ENCODE assay signal across 8 cellular contexts in the genomic region with DNA sequence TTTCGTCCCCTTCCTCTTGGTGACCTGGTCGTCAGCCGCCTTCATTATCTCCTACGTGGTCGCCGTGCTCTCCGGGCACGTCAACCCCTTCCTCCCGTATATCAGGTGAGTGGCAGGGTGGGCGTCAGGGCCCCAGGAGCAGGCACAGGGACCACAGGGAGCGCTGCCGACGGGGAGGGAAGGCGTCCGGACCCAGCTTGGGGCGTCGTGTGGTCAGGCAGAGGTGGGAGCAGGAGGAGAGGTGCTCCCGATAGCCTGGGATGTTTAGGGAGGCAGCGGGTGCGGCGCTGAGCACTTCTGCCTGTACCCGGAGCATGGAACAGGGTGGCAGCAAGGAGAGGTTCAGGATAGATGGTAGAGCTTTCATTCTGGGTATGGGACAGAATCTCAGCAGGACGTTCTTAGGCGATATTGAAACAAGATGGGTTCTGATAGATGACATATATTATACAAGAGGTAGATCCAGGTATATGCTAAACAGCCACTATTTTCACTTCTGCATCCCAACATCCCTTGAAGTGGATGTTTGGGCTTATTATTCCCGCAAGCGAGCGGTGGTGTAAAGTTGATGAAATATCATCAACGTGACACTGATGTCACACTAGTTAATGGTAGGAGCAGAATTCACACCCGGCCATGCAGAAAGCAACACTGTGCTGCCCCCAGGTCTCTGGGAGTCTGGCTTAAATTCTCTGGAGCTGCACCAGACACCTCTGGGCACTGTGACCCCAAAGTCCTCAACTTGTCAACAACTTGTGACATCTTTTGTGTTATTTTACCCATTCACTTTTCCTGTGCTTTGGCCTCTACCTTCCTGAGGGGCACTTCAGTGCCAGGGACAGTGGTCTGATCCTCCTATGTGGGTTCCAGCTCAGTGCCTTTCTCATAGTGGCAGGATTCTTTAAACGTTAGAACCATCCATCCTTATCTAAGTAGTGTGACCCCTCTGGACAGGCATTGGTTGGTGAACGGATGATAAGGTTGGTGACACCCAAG. TPM values are rescaled to one million over a fixed set of nuclear protein-coding genes. Genes with fewer than 3 reads are reported as not detected.
DNase-seq lines count a peak whose midpoint lies in the region; ATAC-seq, FAIRE-seq and TF ChIP-seq lines count a peak whose summit lies in the region.

No MANE protein-coding gene starts in this region.

- in situ Hi-C loops in HepG2 (cut with HindIII; ENCODE audit: extremely low pct_ligation_motif_present, low pct_unique_long_range_greater_than_20kb) = no loop called here

- H3K9ac ChIP-seq in HepG2 (ENCODE audit: insufficient read depth, low read depth, low read length) = peak overlapping the region; percentile 88

- CTCF ChIA-PET in OCI-LY7 (lab: Charles Lee; ENCODE audit: unreplicated experiment) = no interaction called here
- CTCF ChIA-PET in HepG2 (lab: Yijun Ruan, JAX; ENCODE audit: low intra/inter-chr PET ratio, low total read pairs) = no interaction called here

- H3K27ac ChIP-seq in OCI-LY7 (ENCODE audit: low read depth, low read length, poor library complexity, severe bottlenecking) (no peak overlapping the region), HepG2 (ENCODE audit: extremely low read length, insufficient read depth, low read length) (peak overlapping the region; percentile 93), thyroid gland (peak overlapping the region; percentile 84 to 97 (median 90))

- H3K79me2 ChIP-seq in OCI-LY7 (ENCODE audit: insufficient read depth, low read depth, low read length) = no peaks in the 10 kb centered on the region
- peaks cover 34% of the 10 kb centered on the region for H3K79me2 ChIP-seq in HepG2 (ENCODE audit: insufficient read depth, low read length)

- no peaks in the 10 kb centered on the region for H3K36me3 ChIP-seq in OCI-LY7 (ENCODE audit: insufficient read depth, low read length)
- H3K36me3 ChIP-seq in HepG2 (replicated peaks in 1 of 2; ENCODE audit: control insufficient read depth in 1 of 2, insufficient read depth in 2 of 2, low read length in 2 of 2) = peaks cover 0 to 4% of the 10 kb centered on the region in 2 experiments; a peak in 1 of 5 replicates
- H3K36me3 ChIP-seq in thyroid gland = no peaks in the 10 kb centered on the region

- intact Hi-C loops in OCI-LY7 (cut with micrococcal nuclease; ENCODE audit: unreplicated experiment) = no loop called here
- intact Hi-C loops in HepG2 (cut with micrococcal nuclease; ENCODE audit: unreplicated experiment) = loop anchor here (2.0 kb wide), 1 partner anchor 31 kb away; no protein-coding TSS in a partner anchor
- intact Hi-C loops in thyroid gland (cut with DNase I) = no loop called here

- no peaks in the 10 kb centered on the region; a peak in 1 of 5 replicates for H3K27me3 ChIP-seq in HepG2 (ENCODE audit: control insufficient read depth in 1 of 2, insufficient read depth in 2 of 2, low read length in 2 of 2)
- H3K27me3 ChIP-seq in thyroid gland = no peaks in the 10 kb centered on the region

- H2AFZ ChIP-seq in OCI-LY7 (ENCODE audit: low read length) (peak overlapping the region; percentile 71), HepG2 (ENCODE audit: low read length) (peak overlapping the region; percentile 39)

- 4% methylated on average over 14 of the region's 31 CpGs for WGBS in HepG2 (ENCODE audit: low lambda C conversion rate)
- WGBS in thyroid gland, 2 donors = 21 to 43% methylated on average over 10 to 18 of the region's 31 CpGs

- peaks cover 14% of the 10 kb centered on the region for H3K4me1 ChIP-seq in OCI-LY7 (ENCODE audit: insufficient read depth, low read length, poor library complexity, severe bottlenecking)
- H3K4me1 ChIP-seq in HepG2 (ENCODE audit: insufficient read depth, low read length) = peaks cover 62% of the 10 kb centered on the region
- H3K4me1 ChIP-seq in thyroid gland = no peaks in the 10 kb centered on the region

- H3K4me2 ChIP-seq in OCI-LY7 (ENCODE audit: low read length) = peak overlapping the region; percentile 71
- H3K4me2 ChIP-seq in HepG2 (ENCODE audit: low read depth, low read length) = peak overlapping the region; percentile 94

- peak; percentile 51 for FAIRE-seq in HepG2 (lab: Jason Lieb, UNC)

- TF ChIP-seq CTCF in OCI-LY7 (conservative IDR thresholded peaks at IDR 0.05; ENCODE audit: low read length) (no peak), cardiac fibroblast (IDR thresholded peaks at IDR 0.05; ENCODE audit: low read depth, low read length) (no peak), HepG2 (CRISPR knock-in tag; IDR thresholded peaks at IDR 0.05) (no peak), thyroid gland (IDR thresholded peaks at IDR 0.05) (no peak)

- POLR2A ChIA-PET in OCI-LY7 (lab: Charles Lee) (no interaction called here), HepG2 (lab: Yijun Ruan, JAX) (interaction anchor here (0.9 to 1.8 kb wide), 3 partner anchors 11 to 47 kb away, joined by 6 to 13 read pairs (median 6); a partner anchor contains a TSS)

- H3K4me3 ChIP-seq in OCI-LY7 (ENCODE audit: low read depth, low read length, poor library complexity, severe bottlenecking) (peak overlapping the region; percentile 69), cardiac fibroblast (replicated peaks in 1 of 2; ENCODE audit: low read depth in 2 of 2, low read length in 2 of 2) (peak overlapping the region; percentile 91 to 98), HepG2 (replicated peaks in 1 of 3; ENCODE audit: insufficient read depth in 1 of 3, low read depth in 2 of 3, low read length in 3 of 3) (peak overlapping the region; percentile 81 to 89 (median 85)), thyroid gland (replicated peaks in 1 of 3) (peak overlapping the region; percentile 54 to 88 (median 87))

- TF ChIP-seq POLR2A in HepG2 (IDR thresholded peaks at IDR 0.05; ENCODE audit: insufficient read depth in 1 of 2, low read depth in 2 of 2, low read length in 2 of 2) = no peak
- TF ChIP-seq POLR2A in thyroid gland (IDR thresholded peaks at IDR 0.05) = no peak

- no peaks in the 10 kb centered on the region for H3K9me3 ChIP-seq in OCI-LY7 (ENCODE audit: low read length)
- H3K9me3 ChIP-seq in HepG2 (ENCODE audit: low read length) = no peaks in the 10 kb centered on the region
- H3K9me3 ChIP-seq in thyroid gland = no peaks in the 10 kb centered on the region

- ATAC-seq in HG02759 (IDR thresholded peaks at IDR 0.05; ENCODE audit: unreplicated experiment) (peak; percentile 28), HepG2 (peak; percentile 53)

- peak; percentile 4; the same call in 1 of the 2 replicates for TF ChIP-seq RAD21 in HepG2 (CRISPR knock-in tag; IDR thresholded peaks at IDR 0.05)

- DNase-seq in activated gamma-delta T cell treated with Interleukin-2 at 50 U/mL for 16 hours = peak; percentile 6
- DNase-seq in activated gamma-delta T cell (lab: John Stamatoyannopoulos, UW) = no peak
- no peak for DNase-seq in OCI-LY7 (ENCODE audit: low spot score)
- DNase-seq in cardiac fibroblast (ENCODE audit: low read depth in 2 of 2) = peak; percentile 32 to 35
- peak; percentile 7 for DNase-seq in HepG2 (ENCODE audit: low spot score)
- peak; percentile 26 to 27 for DNase-seq in thyroid gland
- DNase-seq in H4 (ENCODE audit: low spot score) = no peak

- no peaks in the 10 kb centered on the region for H3K9me2 ChIP-seq in OCI-LY7 (ENCODE audit: insufficient read depth, low read length)

- BruUV-seq in OCI-LY7 (replicated peaks; lab: Mats Ljungman, UMichigan) (no TSS peak), HepG2 (replicated peaks; lab: Mats Ljungman, UMichigan) (TSS peak; percentile 70)

- TF ChIP-seq EP300 in HepG2 (IDR thresholded peaks at IDR 0.05; ENCODE audit: low read depth in 2 of 2, low read length in 2 of 2) (no peak), HepG2 (CRISPR knock-in tag; IDR thresholded peaks at IDR 0.05; ENCODE audit: borderline replicate concordance) (no peak)

- H4K20me1 ChIP-seq in OCI-LY7 (ENCODE audit: insufficient read depth, low read length) = no peaks in the 10 kb centered on the region
- H4K20me1 ChIP-seq in HepG2 (ENCODE audit: insufficient read depth, low read length) = no peaks in the 10 kb centered on the region

RNA-seq across cellular contexts. Expression of a gene that starts 0.7 kb away (rescaled TPM):
- 0.77 TPM in 1 of 2 replicates, not detected in the other for total RNA-seq in OCI-LY7 (2014; rRNA removed; shearing (Covaris generic))
- not detected in 2 replicates for total RNA-seq in OCI-LY7 (2022)
- total RNA-seq in HepG2 (2016; rRNA removed; fragmentation: Illumina TruSeq; extraction: Trizol) = 18.1 and 20.9 TPM in 2 replicates
- total RNA-seq in HepG2 (2016; cell fraction: cytosol; rRNA removed; fragmentation: Illumina TruSeq; extraction: Trizol; ENCODE audit: low read depth) = 11.5 and 14.6 TPM in 2 replicates
- 15.8 and 19.6 TPM in 2 replicates for total RNA-seq in HepG2 (2016; cell fraction: insoluble cytoplasmic fraction; rRNA removed; fragmentation: Illumina TruSeq; extraction: Trizol)
- total RNA-seq in HepG2 (2016; cell fraction: membrane; rRNA removed; fragmentation: Illumina TruSeq; extraction: Trizol) = 26.0 and 26.2 TPM in 2 replicates
- total RNA-seq in HepG2 (2016; cell fraction: nucleus; rRNA removed; fragmentation: Illumina TruSeq; extraction: Trizol) = 20.6 and 21.4 TPM in 2 replicates
- polyA plus RNA-seq in HepG2 (2011; rRNA removed) = 31.2 and 32.6 TPM in 2 replicates
- polyA plus RNA-seq in HepG2 (2011; cell fraction: cytosol; rRNA removed) = 23.6 and 32.3 TPM in 2 replicates
- 11.3 and 11.9 TPM in 2 replicates for polyA plus RNA-seq in HepG2 (2011; cell fraction: nucleus; rRNA removed)
- polyA plus RNA-seq in HepG2 (2012) = 20.1 and 41.9 TPM in 2 replicates
- polyA plus RNA-seq in HepG2 (2016; cell fraction: cytosol; fragmentation: Illumina TruSeq; extraction: Trizol; ENCODE audit: low read depth) = 18.7 and 22.4 TPM in 2 replicates
- polyA plus RNA-seq in HepG2 (2016; cell fraction: insoluble cytoplasmic fraction; fragmentation: Illumina TruSeq; extraction: Trizol; ENCODE audit: low read depth) = 19.3 and 21.9 TPM in 2 replicates
- polyA plus RNA-seq in HepG2 (2016; cell fraction: membrane; fragmentation: Illumina TruSeq; extraction: Trizol; ENCODE audit: low read depth) = 22.0 and 22.8 TPM in 2 replicates
- 32.2 and 34.3 TPM in 2 replicates for polyA plus RNA-seq in HepG2 (2016; cell fraction: nucleus; fragmentation: Illumina TruSeq; extraction: Trizol; ENCODE audit: insufficient read depth, low read depth)
- 30.9 and 36.6 TPM in 2 replicates for polyA minus RNA-seq in HepG2 (2011; rRNA and poly(A)+ RNA removed; ENCODE audit: low replicate concordance)
- polyA minus RNA-seq in HepG2 (2011; cell fraction: cytosol; rRNA and poly(A)+ RNA removed) = 22.9 and 27.9 TPM in 2 replicates
- 34.3 and 35.8 TPM in 2 replicates for polyA minus RNA-seq in HepG2 (2011; cell fraction: nucleus; rRNA and poly(A)+ RNA removed)
- total RNA-seq in thyroid gland = 10 to 100 TPM in 3 of 4 donors, 1 to 10 TPM in 1; 7.8 to 31.0 (median 14.1) TPM
- total RNA-seq in H4 (2014; rRNA removed; shearing (Covaris generic)) = 16.9 and 29.0 TPM in 2 replicates

RNA-seq across cellular contexts. Expression of a gene that starts 47.4 kb away (rescaled TPM):
- 35.8 and 38.9 TPM in 2 replicates for total RNA-seq in OCI-LY7 (2014; rRNA removed; shearing (Covaris generic))
- total RNA-seq in OCI-LY7 (2022) = 66.5 and 72.0 TPM in 2 replicates
- total RNA-seq in HepG2 (2016; rRNA removed; fragmentation: Illumina TruSeq; extraction: Trizol) = 19.4 and 23.0 TPM in 2 replicates
- 12.6 and 12.8 TPM in 2 replicates for total RNA-seq in HepG2 (2016; cell fraction: cytosol; rRNA removed; fragmentation: Illumina TruSeq; extraction: Trizol; ENCODE audit: low read depth)
- 20.1 and 20.3 TPM in 2 replicates for total RNA-seq in HepG2 (2016; cell fraction: insoluble cytoplasmic fraction; rRNA removed; fragmentation: Illumina TruSeq; extraction: Trizol)
- 21.4 and 29.8 TPM in 2 replicates for total RNA-seq in HepG2 (2016; cell fraction: membrane; rRNA removed; fragmentation: Illumina TruSeq; extraction: Trizol)
- total RNA-seq in HepG2 (2016; cell fraction: nucleus; rRNA removed; fragmentation: Illumina TruSeq; extraction: Trizol) = 19.1 and 24.0 TPM in 2 replicates
- polyA plus RNA-seq in HepG2 (2011; rRNA removed) = 10.4 and 13.6 TPM in 2 replicates
- 7.1 and 11.0 TPM in 2 replicates for polyA plus RNA-seq in HepG2 (2011; cell fraction: cytosol; rRNA removed)
- 6.4 and 7.0 TPM in 2 replicates for polyA plus RNA-seq in HepG2 (2011; cell fraction: nucleus; rRNA removed)
- 12.2 and 13.2 TPM in 2 replicates for polyA plus RNA-seq in HepG2 (2012)
- 15.5 and 16.7 TPM in 2 replicates for polyA plus RNA-seq in HepG2 (2016; cell fraction: cytosol; fragmentation: Illumina TruSeq; extraction: Trizol; ENCODE audit: low read depth)
- polyA plus RNA-seq in HepG2 (2016; cell fraction: insoluble cytoplasmic fraction; fragmentation: Illumina TruSeq; extraction: Trizol; ENCODE audit: low read depth) = 15.6 and 15.9 TPM in 2 replicates
- polyA plus RNA-seq in HepG2 (2016; cell fraction: membrane; fragmentation: Illumina TruSeq; extraction: Trizol; ENCODE audit: low read depth) = 18.2 and 19.1 TPM in 2 replicates
- polyA plus RNA-seq in HepG2 (2016; cell fraction: nucleus; fragmentation: Illumina TruSeq; extraction: Trizol; ENCODE audit: insufficient read depth, low read depth) = 19.0 and 19.8 TPM in 2 replicates
- polyA minus RNA-seq in HepG2 (2011; rRNA and poly(A)+ RNA removed; ENCODE audit: low replicate concordance) = 16.1 and 37.9 TPM in 2 replicates
- 9.1 and 14.1 TPM in 2 replicates for polyA minus RNA-seq in HepG2 (2011; cell fraction: cytosol; rRNA and poly(A)+ RNA removed)
- polyA minus RNA-seq in HepG2 (2011; cell fraction: nucleus; rRNA and poly(A)+ RNA removed) = 20.2 and 20.3 TPM in 2 replicates
- 10 to 100 TPM; 26.5 to 40.8 (median 36.6) TPM for total RNA-seq in thyroid gland
- total RNA-seq in H4 (2014; rRNA removed; shearing (Covaris generic)) = 11.9 and 18.4 TPM in 2 replicates

Comparison
In these comparisons a context has a peak if more than half of its experiments do, and no peak if none do; other contexts are left out.
1. DNase-seq: peak in activated gamma-delta T cell treated with Interleukin-2 at 50 U/mL for 16 hours (single experiment), cardiac fibroblast (2 of 2), HepG2 (single experiment) and thyroid gland (2 of 2); none in activated gamma-delta T cell (single experiment), OCI-LY7 (single experiment) and H4 (single experiment).
2. RNA of a gene that starts 0.7 kb away (total RNA-seq): 11.5 to 26.2 TPM in HepG2, 7.8 to 31.0 TPM in thyroid gland and 16.9 to 29.0 TPM in H4; 0.77 TPM in OCI-LY7; every median in the first group is over 4 times any median in the second.
3. Peak in every context shown above with its lines, with median percentiles within 50 percentile points of each other: H3K4me3 ChIP-seq.